33 cellular contexts compared by ENCODE assay signal in genomic region chr4:78386679-78387078, GRCh38.
DNase-seq lines count a peak whose midpoint lies in the region; ATAC-seq and TF ChIP-seq lines count a peak whose summit lies in the region.
"Had no signal": no experiment of that assay in that cellular context is flagged by ENCODE, and none has a peak within 500 bp of the region (broad histone marks: within the 10 kb centered on the region; RNA-seq: fewer than 3 reads in every experiment).

No MANE protein-coding gene starts in this region.

- H3K27ac ChIP-seq in Peyer's patch = no peak overlapping the region
- H3K27ac ChIP-seq: 22Rv1; A549; BLaER1; BLaER1 treated with 17β-estradiol and CSF1 and Interleukin-3, amounts not matched to agents 10 nM and 100 nM; C4-2B had no signal

- CTCF ChIA-PET in T-cell (lab: Charles Lee) = no interaction called here

- no peak overlapping the region for H3K27ac Mint-ChIP-seq in T-cell
- H3K27ac Mint-ChIP-seq: B cell; CD14-positive monocyte; CD4-positive, alpha-beta memory T cell; CD4-positive, alpha-beta T cell; CD4-positive, CD25-positive, alpha-beta regulatory T cell; CD8-positive, alpha-beta memory T cell; CD8-positive, alpha-beta T cell had no signal

- H3K36me3 Mint-ChIP-seq in T-cell = no peaks in the 10 kb centered on the region
- H3K36me3 Mint-ChIP-seq: CD14-positive monocyte; CD4-positive, alpha-beta memory T cell; CD4-positive, CD25-positive, alpha-beta regulatory T cell; CD8-positive, alpha-beta memory T cell; CD8-positive, alpha-beta T cell had no signal

- H3K9me3 Mint-ChIP-seq in T-cell = no peaks in the 10 kb centered on the region
- H3K9me3 Mint-ChIP-seq: CD4-positive, alpha-beta memory T cell; CD4-positive, alpha-beta T cell; CD8-positive, alpha-beta T cell had no signal

- no peak overlapping the region for H3K4me3 ChIP-seq in Peyer's patch
- H3K4me3 ChIP-seq: A549; BLaER1; BLaER1 treated with 17β-estradiol and CSF1 and Interleukin-3, amounts not matched to agents 10 nM and 100 nM had no signal

- no peaks in the 10 kb centered on the region for H3K36me3 ChIP-seq in Peyer's patch
- H3K36me3 ChIP-seq: BLaER1; BLaER1 treated with 17β-estradiol and CSF1 and Interleukin-3, amounts not matched to agents 10 nM and 100 nM had no signal

- H3K4me3 Mint-ChIP-seq in T-cell = no peak overlapping the region
- H3K4me3 Mint-ChIP-seq: B cell; CD14-positive monocyte; CD4-positive, alpha-beta memory T cell; CD4-positive, alpha-beta T cell; CD4-positive, CD25-positive, alpha-beta regulatory T cell; CD8-positive, alpha-beta memory T cell; CD8-positive, alpha-beta T cell had no signal

- TF ChIP-seq CTCF in omental fat pad (IDR thresholded peaks at IDR 0.05) (no peak), Peyer's patch (IDR thresholded peaks at IDR 0.05) (no peak)

- no peaks in the 10 kb centered on the region for H3K4me1 ChIP-seq in Peyer's patch
- H3K4me1 ChIP-seq: A549; BE2C; BLaER1; BLaER1 treated with 17β-estradiol and CSF1 and Interleukin-3, amounts not matched to agents 10 nM and 100 nM; Caco-2 had no signal

- peak; percentile 10 for DNase-seq in NCI-H69 (lab: John Stamatoyannopoulos, UW)
- peak; percentile 9 for DNase-seq in kidney glomerular epithelial cell (lab: John Stamatoyannopoulos, UW)
- DNase-seq in omental fat pad (ENCODE audit: low spot score) = no peak
- no peak for DNase-seq in T-cell
- no peak for DNase-seq in stimulated activated CD4-positive, alpha-beta T cell treated with anti-CD3 and anti-CD28 coated beads, Interleukin-4, amount 100 ng/mL, for 4 hours
- DNase-seq in Peyer's patch = no peak
- DNase-seq: 8988T; ACHN; AML-193; BE2C; C1 segment of cervical spinal cord; Caco-2; Calu3; CD4-positive, alpha-beta memory T cell; CD4-positive, alpha-beta T cell; CD4-positive, CD25-positive, alpha-beta regulatory T cell; CD8-positive, alpha-beta memory T cell; CD8-positive, alpha-beta T cell; COR-L47; DMS 273 treated with DMSO at 0.1 percent for 48 hours; DMS153; DMS53; DMS79; DMS79 treated with DMSO at 0.1 percent for 48 hours; DND-41; EL had no signal

- POLR2A ChIA-PET in T-cell (lab: Charles Lee) = no interaction called here

- H3K27me3 ChIP-seq in Peyer's patch = no peaks in the 10 kb centered on the region
- H3K27me3 ChIP-seq: BE2C; BLaER1; BLaER1 treated with 17β-estradiol and CSF1 and Interleukin-3, amounts not matched to agents 10 nM and 100 nM had no signal

- TF ChIP-seq POLR2A in Peyer's patch (IDR thresholded peaks at IDR 0.05) = no peak

- no peaks in the 10 kb centered on the region for H3K4me1 Mint-ChIP-seq in T-cell
- H3K4me1 Mint-ChIP-seq: B cell; CD14-positive monocyte; CD4-positive, alpha-beta memory T cell; CD4-positive, CD25-positive, alpha-beta regulatory T cell; CD8-positive, alpha-beta memory T cell had no signal

- ATAC-seq in omental fat pad (ENCODE audit: low FRiP score) (peak; percentile 66), T-cell (replicated peaks in 1 of 4) (no peak)
- ATAC-seq: A549; CD8-positive, alpha-beta T cell had no signal

- no peaks in the 10 kb centered on the region for H3K9me3 ChIP-seq in Peyer's patch
- H3K9me3 ChIP-seq: A549; BE2C; BLaER1; BLaER1 treated with 17β-estradiol and CSF1 and Interleukin-3, amounts not matched to agents 10 nM and 100 nM; Caco-2 had no signal

- H3K27me3 Mint-ChIP-seq in T-cell = peaks cover 0 to 6% of the 10 kb centered on the region in 2 donors

Comparison
In these comparisons a context has a peak if more than half of its experiments do, and no peak if none do; other contexts are left out.
1. DNase-seq: peak in NCI-H69 (single experiment) and kidney glomerular epithelial cell (single experiment); none in omental fat pad (single experiment), T-cell (0 of 34), stimulated activated CD4-positive, alpha-beta T cell treated with anti-CD3 and anti-CD28 coated beads, Interleukin-4, amount 100 ng/mL, for 4 hours (0 of 2) and Peyer's patch (0 of 3).